37 cellular contexts compared by ENCODE assay signal in the genomic region with DNA sequence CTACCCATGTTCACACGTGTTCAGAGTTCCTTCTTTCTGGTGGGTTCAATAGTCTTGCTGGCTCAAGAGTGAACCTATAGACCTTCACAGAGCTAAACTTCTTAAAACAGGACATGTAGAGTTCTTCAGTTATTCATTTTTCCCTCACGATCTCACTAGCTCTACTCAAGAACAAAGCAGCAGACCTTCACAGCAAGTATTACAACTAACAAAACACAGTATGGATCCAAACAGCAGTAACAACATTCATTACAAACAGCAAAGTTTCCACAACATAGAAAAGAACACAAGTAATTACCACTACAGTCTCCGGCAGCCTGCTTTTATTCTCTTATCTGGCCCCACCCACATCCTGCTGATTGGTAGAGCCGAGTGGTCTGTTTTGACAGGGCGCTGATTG.
"Had no signal": no experiment of that assay in that cellular context is flagged by ENCODE, and none has a peak within 500 bp of the region (broad histone marks: within the 10 kb centered on the region; RNA-seq: fewer than 3 reads in every experiment).

No MANE protein-coding gene starts in this region.

- H3K4me3 Mint-ChIP-seq: activated B cell treated with CpG ODN at 0.5 μM for 24 hours; activated CD4-positive, alpha-beta memory T cell treated with anti-CD3 and anti-CD28 coated beads for 36 hours; activated CD4-positive, alpha-beta T cell treated with anti-CD3 and anti-CD28 coated beads, Interleukin-2, amount 10 ng/mL, durations not matched to agents 24 days and 14 days; activated CD8-positive, alpha-beta T cell treated with anti-CD3 and anti-CD28 coated beads for 36 hours; activated naive CD4-positive, alpha-beta T cell treated with anti-CD3 and anti-CD28 coated beads for 36 hours; activated naive CD8-positive, alpha-beta T cell treated with anti-CD3 and anti-CD28 coated beads for 36 hours; activated T-cell treated with anti-CD3 and anti-CD28 coated beads, Interleukin-2, amount 50 U/mL, for 4 hours; activated T-cell treated with anti-CD3 and anti-CD28 coated beads, Interleukin-2, amount 50 U/mL, for 72 hours; activated T-helper 1 cell treated with anti-CD3 and anti-CD28 coated beads, Interleukin-12 subunit alpha, Interleukin-12 subunit beta, Interleukin-2, Interleukin-4 antibody, amounts not matched to agents 30 ng/mL and 10 ng/mL and 1 ng/mL, durations not matched to agents 14 hours and 24 hours and 36 hours; activated T-helper 17 cell treated with anti-CD3 and anti-CD28 coated beads, Interleukin-2, amount 50 U/mL, for 72 hours; central memory CD8-positive, alpha-beta T cell; T-helper 1 cell treated with Interleukin-12 subunit alpha and Interleukin-12 subunit beta and Interleukin-4 antibody, amounts not matched to agents 30 μg/mL and 1 μg/mL, for 36 hours; T-helper 2 cell treated with Interferon-gamma antibody and Interleukin-4, amounts not matched to agents 5 μg/mL and 100 μg/mL, for 36 hours had no signal

- H3K9me3 Mint-ChIP-seq: activated B cell treated with CpG ODN at 0.5 μM for 24 hours; activated CD4-positive, alpha-beta memory T cell treated with anti-CD3 and anti-CD28 coated beads for 36 hours; activated CD4-positive, alpha-beta T cell treated with anti-CD3 and anti-CD28 coated beads, Interleukin-2, amount 10 ng/mL, durations not matched to agents 24 days and 14 days; activated CD8-positive, alpha-beta T cell treated with anti-CD3 and anti-CD28 coated beads for 36 hours; activated naive CD4-positive, alpha-beta T cell treated with anti-CD3 and anti-CD28 coated beads for 36 hours; activated T-cell treated with anti-CD3 and anti-CD28 coated beads, Interleukin-2, amount 50 U/mL, for 4 hours; activated T-helper 1 cell treated with anti-CD3 and anti-CD28 coated beads, Interleukin-12 subunit alpha, Interleukin-12 subunit beta, Interleukin-2, Interleukin-4 antibody, amounts not matched to agents 30 ng/mL and 10 ng/mL and 1 ng/mL, durations not matched to agents 14 hours and 24 hours and 36 hours; activated T-helper 17 cell treated with anti-CD3 and anti-CD28 coated beads, Interleukin-2, amount 50 U/mL, for 72 hours; central memory CD8-positive, alpha-beta T cell; T-helper 1 cell treated with Interleukin-12 subunit alpha and Interleukin-12 subunit beta and Interleukin-4 antibody, amounts not matched to agents 30 μg/mL and 1 μg/mL, for 36 hours; T-helper 2 cell treated with Interferon-gamma antibody and Interleukin-4, amounts not matched to agents 5 μg/mL and 100 μg/mL, for 36 hours had no signal

- H3K4me1 ChIP-seq: adrenal gland, body of pancreas had no signal

- H3K9me3 ChIP-seq: adrenal gland, body of pancreas had no signal

- H3K27ac ChIP-seq: adrenal gland, body of pancreas, brain microvascular endothelial cell, cardiac muscle cell, VCaP had no signal

- ATAC-seq: activated CD8-positive, alpha-beta T cell treated with anti-CD3 and anti-CD28 coated beads for 36 hours; activated naive CD4-positive, alpha-beta T cell treated with anti-CD3 and anti-CD28 coated beads, Interleukin-2, amount 50 U/mL, for 72 hours; activated T-cell treated with anti-CD3 and anti-CD28 coated beads, Interleukin-2, amount 50 U/mL, for 4 hours; activated T-cell treated with anti-CD3 and anti-CD28 coated beads, Interleukin-2, amount 50 U/mL, for 72 hours; activated T-helper 17 cell treated with anti-CD3 and anti-CD28 coated beads, Interleukin-2, amount 50 U/mL, for 72 hours; body of pancreas had no signal

- H3K27me3 ChIP-seq: body of pancreas, brain microvascular endothelial cell had no signal

- DNase-seq: activated B cell treated with CpG ODN at 0.5 μM for 24 hours; activated CD4-positive, alpha-beta memory T cell treated with anti-CD3 and anti-CD28 coated beads for 36 hours; activated CD4-positive, alpha-beta T cell treated with anti-CD3 and anti-CD28 coated beads for 4 hours; activated CD4-positive, alpha-beta T cell treated with anti-CD3 and anti-CD28 coated beads, Interleukin-2, amount 10 ng/mL, durations not matched to agents 24 days and 14 days; activated CD4-positive, alpha-beta T cell treated with anti-CD3 and anti-CD28 coated beads, Interleukin-2, amount 50 U/mL, for 1 hour; activated CD4-positive, alpha-beta T cell treated with anti-CD3 and anti-CD28 coated beads, Interleukin-2, amount 50 U/mL, for 4 hours; activated CD4-positive, CD25-positive, alpha-beta regulatory T cell treated with anti-CD3 and anti-CD28 coated beads, Interleukin-2, amount 50 U/mL, for 72 hours; activated CD8-positive, alpha-beta memory T cell treated with anti-CD3 and anti-CD28 coated beads, Interleukin-2, amount 50 U/mL, for 4 hours; activated CD8-positive, alpha-beta T cell treated with anti-CD3 and anti-CD28 coated beads for 36 hours; activated effector memory CD4-positive, alpha-beta T cell treated with anti-CD3 and anti-CD28 coated beads, Interleukin-2, amount 50 U/mL, for 16 hours; activated gamma-delta T cell treated with Interleukin-2 at 50 U/mL for 16 hours; activated naive CD4-positive, alpha-beta T cell; activated naive CD4-positive, alpha-beta T cell treated with anti-CD3 and anti-CD28 coated beads for 36 hours; activated naive CD4-positive, alpha-beta T cell treated with anti-CD3 and anti-CD28 coated beads, Interleukin-2, amount 50 U/mL, for 16 hours; activated naive CD8-positive, alpha-beta T cell treated with anti-CD3 and anti-CD28 coated beads for 36 hours; activated T-cell treated with anti-CD3 and anti-CD28 coated beads for 4 hours; activated T-cell treated with anti-CD3 and anti-CD28 coated beads, Interleukin-2, amount 50 U/mL, for 1 hour; activated T-cell treated with anti-CD3 and anti-CD28 coated beads, Interleukin-2, amount 50 U/mL, for 4 hours; activated T-cell treated with anti-CD3 and anti-CD28 coated beads, Interleukin-2, amount 50 U/mL, for 72 hours; adrenal gland; amygdala; anterior cingulate cortex; body of pancreas; brain microvascular endothelial cell; caudate nucleus; cerebellar nuclear complex; T-helper 1 cell; T-helper 2 cell; T-helper 9 cell had no signal

- H3K36me3 Mint-ChIP-seq: activated CD4-positive, alpha-beta memory T cell treated with anti-CD3 and anti-CD28 coated beads for 36 hours; activated naive CD4-positive, alpha-beta T cell treated with anti-CD3 and anti-CD28 coated beads, Interleukin-2, amount 50 U/mL, for 72 hours; activated naive CD8-positive, alpha-beta T cell treated with anti-CD3 and anti-CD28 coated beads for 36 hours had no signal

- H3K36me3 ChIP-seq: adrenal gland, brain microvascular endothelial cell, cardiac muscle cell had no signal

- H3K4me3 ChIP-seq: adrenal gland, body of pancreas, cardiac muscle cell had no signal

- H3K27ac Mint-ChIP-seq: activated B cell treated with CpG ODN at 0.5 μM for 24 hours; activated CD4-positive, alpha-beta memory T cell treated with anti-CD3 and anti-CD28 coated beads for 36 hours; activated CD4-positive, alpha-beta T cell treated with anti-CD3 and anti-CD28 coated beads, Interleukin-2, amount 10 ng/mL, durations not matched to agents 24 days and 14 days; activated CD8-positive, alpha-beta T cell treated with anti-CD3 and anti-CD28 coated beads for 36 hours; activated naive CD4-positive, alpha-beta T cell treated with anti-CD3 and anti-CD28 coated beads for 36 hours; activated naive CD4-positive, alpha-beta T cell treated with anti-CD3 and anti-CD28 coated beads, Interleukin-2, amount 50 U/mL, for 72 hours; activated naive CD8-positive, alpha-beta T cell treated with anti-CD3 and anti-CD28 coated beads for 36 hours; activated T-cell treated with anti-CD3 and anti-CD28 coated beads, Interleukin-2, amount 50 U/mL, for 72 hours; activated T-helper 1 cell treated with anti-CD3 and anti-CD28 coated beads, Interleukin-12 subunit alpha, Interleukin-12 subunit beta, Interleukin-2, Interleukin-4 antibody, amounts not matched to agents 30 ng/mL and 10 ng/mL and 1 ng/mL, durations not matched to agents 14 hours and 24 hours and 36 hours; activated T-helper 17 cell treated with anti-CD3 and anti-CD28 coated beads, Interleukin-2, amount 50 U/mL, for 72 hours; T-helper 1 cell treated with Interleukin-12 subunit alpha and Interleukin-12 subunit beta and Interleukin-4 antibody, amounts not matched to agents 30 μg/mL and 1 μg/mL, for 36 hours; T-helper 2 cell treated with Interferon-gamma antibody and Interleukin-4, amounts not matched to agents 5 μg/mL and 100 μg/mL, for 36 hours had no signal

- H3K4me1 Mint-ChIP-seq: activated CD4-positive, alpha-beta T cell treated with anti-CD3 and anti-CD28 coated beads, Interleukin-2, amount 10 ng/mL, durations not matched to agents 24 days and 14 days; activated naive CD8-positive, alpha-beta T cell treated with anti-CD3 and anti-CD28 coated beads for 36 hours; activated T-helper 17 cell treated with anti-CD3 and anti-CD28 coated beads, Interleukin-2, amount 50 U/mL, for 72 hours; central memory CD8-positive, alpha-beta T cell had no signal
